In genomic region chr3:186682734-186683133, GRCh38 we compare ENCODE assay signal across 2 cellular contexts.
TF ChIP-seq lines count a peak whose summit lies in the region.

No MANE protein-coding gene starts in this region.

TF ChIP-seq in HepG2, 621 proteins besides CTCF, POLR2A, EP300 and RAD21:
- 0 out of 2 replicates have a peak, but pooled peaks have one; percentile 4 for TF ChIP-seq GATAD2A (CRISPR knock-in tag; IDR thresholded peaks at IDR 0.05)
- peak; percentile 46 for TF ChIP-seq SAP130 (CRISPR knock-in tag; IDR thresholded peaks at IDR 0.05; ENCODE audit: low read depth)
- TF ChIP-seq FOXA3 (CRISPR knock-in tag; IDR thresholded peaks at IDR 0.05) = peak; percentile 21; the same call in 1 of the 2 replicates
- no peak for TF ChIP-seq PCBP2 (optimal IDR thresholded peaks at IDR 0.05; ENCODE audit: low read depth, low read length, poor library complexity, severe bottlenecking)
- TF ChIP-seq RNF2 (conservative IDR thresholded peaks at IDR 0.05; ENCODE audit: low read depth) = no peak
- TF ChIP-seq MAX (IDR thresholded peaks at IDR 0.05) = peak; percentile 31; the same call in 1 of the 2 replicates
- TF ChIP-seq HMG20A (CRISPR knock-in tag; IDR thresholded peaks at IDR 0.05; ENCODE audit: borderline replicate concordance) = peak; percentile 17; the same call in 1 of the 2 replicates
TF ChIP-seq in HepG2: peak in this region for 5.

TF ChIP-seq in endothelial cell of umbilical vein, 7 proteins besides CTCF, POLR2A, EP300 and RAD21:
- no peak for TF ChIP-seq FOS (IDR thresholded peaks at IDR 0.05; ENCODE audit: borderline replicate concordance, insufficient read depth, low read length)
- no peak for TF ChIP-seq POLR2AphosphoS5 (IDR thresholded peaks at IDR 0.05; ENCODE audit: insufficient read depth, low read depth, low read length)
- TF ChIP-seq MAX (IDR thresholded peaks at IDR 0.05; ENCODE audit: insufficient read depth, insufficient read length) = no peak
- TF ChIP-seq MYC (IDR thresholded peaks at IDR 0.05; ENCODE audit: low read depth, low read length) = no peak
- TF ChIP-seq EZH2 (IDR thresholded peaks at IDR 0.05; ENCODE audit: borderline replicate concordance, low read depth, low read length, severe bottlenecking) = no peak
- no peak for TF ChIP-seq JUN (IDR thresholded peaks at IDR 0.05; ENCODE audit: borderline replicate concordance, insufficient read depth, insufficient read length, low read depth)
- TF ChIP-seq GATA2 (IDR thresholded peaks at IDR 0.05; ENCODE audit: insufficient read depth, insufficient read length, low read depth, low read length) = no peak
